In genomic region chr21:33541105-33541711, GRCh38 we compare ENCODE assay signal across 8 cellular contexts. TPM values are rescaled to one million over a fixed set of nuclear protein-coding genes. Genes with fewer than 3 reads are reported as not detected.
DNase-seq lines count a peak whose midpoint lies in the region; ATAC-seq and TF ChIP-seq lines count a peak whose summit lies in the region.

No MANE protein-coding gene starts in this region.

- POLR2A ChIA-PET in activated CD4-positive, alpha-beta memory T cell treated with anti-CD3 and anti-CD28 coated beads, Interleukin-2, amount 10 ng/mL, durations not matched to agents 7 days and 5 days (lab: Charles Lee): interaction anchor here (0.6 to 6.3 kb wide), 12 partner anchors 11 to 216 kb away, joined by 3 to 70 read pairs (median 6); partner anchors contain the start of genes DNAJC28, DONSON, IFNAR1 and TMEM50B

- H3K27me3 Mint-ChIP-seq in HFFc6 (ENCODE audit: insufficient read depth): peaks cover 1% of the 10 kb centered on the region; the same call in 1 of the 2 replicates
- no peaks in the 10 kb centered on the region for H3K27me3 Mint-ChIP-seq in activated CD4-positive, alpha-beta memory T cell treated with anti-CD3 and anti-CD28 coated beads, Interleukin-2, amount 10 ng/mL, durations not matched to agents 7 days and 5 days

- H3K27ac Mint-ChIP-seq in HFFc6: peak overlapping the region; percentile 100
- peak overlapping the region; percentile 98 for H3K27ac Mint-ChIP-seq in activated CD4-positive, alpha-beta memory T cell treated with anti-CD3 and anti-CD28 coated beads, Interleukin-2, amount 10 ng/mL, durations not matched to agents 7 days and 5 days

- H3K4me3 ChIP-seq in retinal pigment epithelial cell (ENCODE audit: low read length): peak overlapping the region; percentile 90

- peak overlapping the region; percentile 98 for H3K4me3 Mint-ChIP-seq in HFFc6
- H3K4me3 Mint-ChIP-seq in activated CD4-positive, alpha-beta memory T cell treated with anti-CD3 and anti-CD28 coated beads, Interleukin-2, amount 10 ng/mL, durations not matched to agents 7 days and 5 days: peak overlapping the region; percentile 90

- DNase-seq in HFFc6 (no peak), foreskin keratinocyte (peak in 1 of 2 donors; percentile 15), retinal pigment epithelial cell (ENCODE audit: low read depth) (no peak), HuH-7 (ENCODE audit: low spot score) (no peak)
- DNase-seq in activated CD4-positive, alpha-beta memory T cell treated with anti-CD3 and anti-CD28 coated beads, Interleukin-2, amount 10 ng/mL, durations not matched to agents 7 days and 5 days: peak; percentile 35
- DNase-seq in activated CD8-positive, alpha-beta memory T cell treated with anti-CD3 and anti-CD28 coated beads for 24 hours: no peak

- TF ChIP-seq CTCF in C4-2B (conservative IDR thresholded peaks at IDR 0.05) (no peak), HFFc6 (IDR thresholded peaks at IDR 0.05) (no peak), foreskin keratinocyte (conservative IDR thresholded peaks at IDR 0.05) (no peak), retinal pigment epithelial cell (conservative IDR thresholded peaks at IDR 0.05; ENCODE audit: low read depth, low read length) (no peak)

- ATAC-seq in foreskin keratinocyte: no peak
- no peak for ATAC-seq in esophagus mucosa

- H3K27ac ChIP-seq in C4-2B (peak overlapping the region; percentile 97), foreskin keratinocyte (peak overlapping the region; percentile 95)

- H3K9me3 Mint-ChIP-seq in HFFc6: no peaks in the 10 kb centered on the region
- no peaks in the 10 kb centered on the region for H3K9me3 Mint-ChIP-seq in activated CD4-positive, alpha-beta memory T cell treated with anti-CD3 and anti-CD28 coated beads, Interleukin-2, amount 10 ng/mL, durations not matched to agents 7 days and 5 days

- H3K4me1 ChIP-seq in foreskin keratinocyte: peaks cover 4% of the 10 kb centered on the region

- no peaks in the 10 kb centered on the region for H3K27me3 ChIP-seq in foreskin keratinocyte

- H3K36me3 Mint-ChIP-seq in HFFc6 (ENCODE audit: low read depth): peaks cover 44% of the 10 kb centered on the region
- H3K36me3 Mint-ChIP-seq in activated CD4-positive, alpha-beta memory T cell treated with anti-CD3 and anti-CD28 coated beads, Interleukin-2, amount 10 ng/mL, durations not matched to agents 7 days and 5 days (ENCODE audit: low read depth): peaks cover 64% of the 10 kb centered on the region

- H3K4me1 Mint-ChIP-seq in HFFc6 (ENCODE audit: low read depth): peaks cover 28% of the 10 kb centered on the region
- peaks cover 32% of the 10 kb centered on the region for H3K4me1 Mint-ChIP-seq in activated CD4-positive, alpha-beta memory T cell treated with anti-CD3 and anti-CD28 coated beads, Interleukin-2, amount 10 ng/mL, durations not matched to agents 7 days and 5 days

- CTCF ChIA-PET in activated CD4-positive, alpha-beta memory T cell treated with anti-CD3 and anti-CD28 coated beads, Interleukin-2, amount 10 ng/mL, durations not matched to agents 7 days and 5 days (lab: Charles Lee): interaction anchor here (1.1 to 2.6 kb wide), 3 partner anchors 44 to 65 kb away, joined by 3 to 12 read pairs (median 4); partner anchors contain the start of gene DONSON

RNA-seq across cellular contexts. Expression of gene GART, which starts 0.7 kb away (rescaled TPM):
- 10 to 100 TPM; 72.6 to 87.5 (median 80.2) TPM for total RNA-seq in HFFc6 (2021; fragmentation: NEBNext Ultra II Directional; extraction: Animal tissue kit (Norgen Biotek cat#: 25700))
- total RNA-seq in activated CD4-positive, alpha-beta memory T cell treated with anti-CD3 and anti-CD28 coated beads, Interleukin-2, amount 10 ng/mL, durations not matched to agents 7 days and 5 days: 100 to 1,000 TPM; 108 to 111 TPM
- 122 and 131 TPM in 2 replicates for total RNA-seq in foreskin keratinocyte
- 45.3 and 55.6 TPM in 2 replicates for polyA plus RNA-seq in foreskin keratinocyte
- total RNA-seq in esophagus mucosa: 61.3 TPM

RNA-seq across cellular contexts. Expression of gene SON, which starts 1.6 kb away (rescaled TPM):
- 100 to 1,000 TPM; 193 to 233 (median 219) TPM for total RNA-seq in HFFc6 (2021; fragmentation: NEBNext Ultra II Directional; extraction: Animal tissue kit (Norgen Biotek cat#: 25700))
- total RNA-seq in activated CD4-positive, alpha-beta memory T cell treated with anti-CD3 and anti-CD28 coated beads, Interleukin-2, amount 10 ng/mL, durations not matched to agents 7 days and 5 days: 100 to 1,000 TPM; 279 to 290 TPM
- 145 and 158 TPM in 2 replicates for total RNA-seq in foreskin keratinocyte
- 96.8 and 98.1 TPM in 2 replicates for polyA plus RNA-seq in foreskin keratinocyte
- total RNA-seq in esophagus mucosa: 129 TPM

RNA-seq across cellular contexts. Expression of gene DONSON, which starts 47.3 kb away (rescaled TPM):
- total RNA-seq in HFFc6 (2021; fragmentation: NEBNext Ultra II Directional; extraction: Animal tissue kit (Norgen Biotek cat#: 25700)): 10 to 100 TPM; 14.7 to 32.0 (median 28.6) TPM
- total RNA-seq in activated CD4-positive, alpha-beta memory T cell treated with anti-CD3 and anti-CD28 coated beads, Interleukin-2, amount 10 ng/mL, durations not matched to agents 7 days and 5 days: 10 to 100 TPM; 35.4 to 35.5 TPM
- 30.0 and 31.2 TPM in 2 replicates for total RNA-seq in foreskin keratinocyte
- polyA plus RNA-seq in foreskin keratinocyte: 19.5 and 23.3 TPM in 2 replicates
- 8.2 TPM for total RNA-seq in esophagus mucosa

RNA-seq across cellular contexts. Expression of gene DNAJC28, which starts 49.7 kb away (rescaled TPM):
- 1 to 10 TPM in 5 of 6 experiments, under 1 TPM in 1; 0.91 to 2.2 (median 1.2) TPM for total RNA-seq in HFFc6 (2021; fragmentation: NEBNext Ultra II Directional; extraction: Animal tissue kit (Norgen Biotek cat#: 25700))
- under 1 TPM; 0.55 to 0.60 TPM for total RNA-seq in activated CD4-positive, alpha-beta memory T cell treated with anti-CD3 and anti-CD28 coated beads, Interleukin-2, amount 10 ng/mL, durations not matched to agents 7 days and 5 days
- total RNA-seq in foreskin keratinocyte: 1.1 and 1.2 TPM in 2 replicates
- 0.53 and 0.65 TPM in 2 replicates for polyA plus RNA-seq in foreskin keratinocyte
- 0.52 TPM for total RNA-seq in esophagus mucosa
